17 cellular contexts compared by ENCODE assay signal in the genomic region with DNA sequence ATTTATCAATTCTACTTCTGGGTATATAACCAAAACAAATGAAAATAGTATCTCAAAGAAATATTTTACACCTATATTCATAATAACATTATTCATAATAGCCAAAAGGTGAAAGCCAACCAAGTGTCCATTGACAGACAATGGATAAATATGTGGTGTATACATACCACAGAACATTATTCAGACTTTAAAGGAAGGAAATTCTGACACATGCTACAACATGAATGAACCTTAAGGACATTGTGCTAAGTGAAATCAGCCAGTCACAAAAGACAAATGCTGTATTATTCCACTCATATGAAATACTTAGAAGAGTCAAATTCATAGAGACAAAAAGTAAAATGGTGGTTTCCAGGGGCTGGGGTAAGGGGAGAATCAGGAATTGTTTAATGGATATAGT.
DNase-seq lines count a peak whose midpoint lies in the region; ATAC-seq, FAIRE-seq and TF ChIP-seq lines count a peak whose summit lies in the region.
"Had no signal": no experiment of that assay in that cellular context is flagged by ENCODE, and none has a peak within 500 bp of the region (broad histone marks: within the 10 kb centered on the region; RNA-seq: fewer than 3 reads in every experiment).

No MANE protein-coding gene starts in this region.

- FAIRE-seq in keratinocyte (lab: Jason Lieb, UNC) = no peak
- FAIRE-seq: G401.6, GM12892, H54 had no signal

- H3K4me1 ChIP-seq in keratinocyte (ENCODE audit: control insufficient read depth, extremely low read depth, insufficient read depth, low read length) = peaks cover 14% of the 10 kb centered on the region

- ATAC-seq in HG03159 (IDR thresholded peaks at IDR 0.05; ENCODE audit: unreplicated experiment) = no peak

- H2AFZ ChIP-seq in keratinocyte (ENCODE audit: control insufficient read depth, low read length) = peak overlapping the region; percentile 2

- TF ChIP-seq CTCF in HFFc6 (IDR thresholded peaks at IDR 0.05) (no peak), epithelial cell of esophagus (IDR thresholded peaks at IDR 0.05; ENCODE audit: insufficient read depth, low read depth, low read length, missing control alignments) (no peak), keratinocyte (optimal IDR thresholded peaks at IDR 0.05 in 1 of 3, IDR thresholded peaks at IDR 0.05 in 1 of 3, conservative IDR thresholded peaks at IDR 0.05 in 1 of 3; ENCODE audit: extremely low read depth in 1 of 3, insufficient read depth in 2 of 3, low read length in 3 of 3) (no peak)

- H3K9me3 Mint-ChIP-seq in HFFc6 = no peaks in the 10 kb centered on the region

- DNase-seq in ELR (ENCODE audit: low read depth) = peak; percentile 28
- DNase-seq in HFFc6 = no peak
- DNase-seq in epithelial cell of esophagus (ENCODE audit: low read depth) = peak; percentile 81
- DNase-seq in keratinocyte (ENCODE audit: low read depth, low spot score) = no peak
- no peak for DNase-seq in central memory CD4-positive, alpha-beta T cell
- DNase-seq: C1 segment of cervical spinal cord; Calu3; CD4-positive, alpha-beta memory T cell; COR-L47; DMS53; DMS79 treated with DMSO at 0.1 percent for 48 hours; GOT3; HCEC 1CT had no signal

- H3K27ac ChIP-seq in keratinocyte (ENCODE audit: control insufficient read depth, insufficient read depth, low read length) = peak overlapping the region; percentile 4

- peaks cover 34% of the 10 kb centered on the region for H3K4me1 Mint-ChIP-seq in HFFc6 (ENCODE audit: low read depth)
- H3K4me1 Mint-ChIP-seq: CD4-positive, alpha-beta memory T cell had no signal

- H4K20me1 ChIP-seq in keratinocyte (ENCODE audit: control insufficient read depth, extremely low read depth, insufficient read depth, low read length) = no peaks in the 10 kb centered on the region

- no peaks in the 10 kb centered on the region for H3K9me1 ChIP-seq in keratinocyte (ENCODE audit: control insufficient read depth, extremely low read depth, insufficient read depth, low read length)

- H3K4me3 Mint-ChIP-seq in HFFc6 = peak overlapping the region; percentile 33; the same call in 1 of the 2 replicates
- H3K4me3 Mint-ChIP-seq: CD4-positive, alpha-beta memory T cell had no signal

- H3K9me3 ChIP-seq in keratinocyte (ENCODE audit: control insufficient read depth, low read depth, low read length) = peaks cover 4% of the 10 kb centered on the region

- no peak overlapping the region; the same call in 1 of the 2 replicates for H3K27ac Mint-ChIP-seq in HFFc6
- H3K27ac Mint-ChIP-seq: CD4-positive, alpha-beta memory T cell had no signal

- no peaks in the 10 kb centered on the region for H3K79me2 ChIP-seq in keratinocyte (ENCODE audit: control insufficient read depth, insufficient read depth, low read length)

- no peaks in the 10 kb centered on the region for H3K27me3 Mint-ChIP-seq in HFFc6 (ENCODE audit: insufficient read depth)
- H3K27me3 Mint-ChIP-seq: CD4-positive, alpha-beta memory T cell had no signal

- H3K27me3 ChIP-seq in keratinocyte (ENCODE audit: control insufficient read depth, extremely low read depth, insufficient read depth, low read length) = no peaks in the 10 kb centered on the region

- H3K36me3 ChIP-seq in keratinocyte (ENCODE audit: control insufficient read depth in 2 of 2, extremely low read depth in 1 of 2, insufficient read depth in 2 of 2, low read length in 2 of 2) = no peaks in the 10 kb centered on the region

- H3K4me3 ChIP-seq in epithelial cell of esophagus (ENCODE audit: low read length) (no peak overlapping the region), keratinocyte (ENCODE audit: control insufficient read depth in 2 of 3, extremely low read depth in 1 of 3, insufficient read depth in 2 of 3, low read depth in 1 of 3, low read length in 3 of 3) (no peak overlapping the region)

- H3K4me2 ChIP-seq in keratinocyte (ENCODE audit: control insufficient read depth, extremely low read depth, insufficient read depth, low read depth, low read length) = no peak overlapping the region

- no peak overlapping the region for H3K9ac ChIP-seq in keratinocyte (ENCODE audit: control insufficient read depth, extremely low read depth, insufficient read depth, low read length)

- H3K36me3 Mint-ChIP-seq in HFFc6 (ENCODE audit: low read depth) = no peaks in the 10 kb centered on the region
- H3K36me3 Mint-ChIP-seq: CD4-positive, alpha-beta memory T cell had no signal

- dilution Hi-C loops in keratinocyte (cut with MboI; ENCODE audit: extremely low pct_ligation_motif_present, low sequenced_read_pairs) = no loop called here

Comparison
In these comparisons a context has a peak if more than half of its experiments do, and no peak if none do; other contexts are left out.
1. DNase-seq: peak in ELR (single experiment) and epithelial cell of esophagus (single experiment); none in HFFc6 (single experiment), keratinocyte (single experiment) and central memory CD4-positive, alpha-beta T cell (single experiment).